In genomic region chr1:117095237-117095636, GRCh38 we compare ENCODE assay signal across 1 cellular context.
A peak's percentile ranks its signal among the peaks of the same experiment; 100 is the strongest.
TF ChIP-seq lines count a peak whose summit lies in the region.

No MANE protein-coding gene starts in this region.

TF ChIP-seq in SK-N-SH, 30 proteins besides CTCF, POLR2A, EP300 and RAD21 (continued from another document):
- TF ChIP-seq REST (IDR thresholded peaks at IDR 0.05; ENCODE audit: low read depth, low read length) (no peak), MEF2A (IDR thresholded peaks at IDR 0.05; ENCODE audit: borderline replicate concordance, low read depth) (0 out of 2 replicates have a peak, but pooled peaks have one; percentile 32), FOXM1 (IDR thresholded peaks at IDR 0.05; ENCODE audit: low read depth) (no peak), FOSL2 (IDR thresholded peaks at IDR 0.05; ENCODE audit: borderline replicate concordance, low read depth) (peak; percentile 69; the same call in 1 of the 2 replicates), JUND (IDR thresholded peaks at IDR 0.05) (peak; percentile 73), ELF1 (IDR thresholded peaks at IDR 0.05) (no peak), TCF12 (IDR thresholded peaks at IDR 0.05) (peak; percentile 84), USF1 (IDR thresholded peaks at IDR 0.05; ENCODE audit: borderline replicate concordance, low read depth) (no peak), ZBTB33 (IDR thresholded peaks at IDR 0.05; ENCODE audit: borderline replicate concordance, low read depth) (no peak)
